Comparison of ENCODE assay signal across 1 cellular context in genomic region chr15:64423970-64424369, GRCh38.
TF ChIP-seq lines count a peak whose summit lies in the region.

No MANE protein-coding gene starts in this region.

TF ChIP-seq in GM12878, 131 proteins besides CTCF, POLR2A, EP300 and RAD21 (continued from another document):
- peak; percentile 6; the same call in 1 of the 2 replicates for TF ChIP-seq ZNF592 (IDR thresholded peaks at IDR 0.05)
